In the genomic region with DNA sequence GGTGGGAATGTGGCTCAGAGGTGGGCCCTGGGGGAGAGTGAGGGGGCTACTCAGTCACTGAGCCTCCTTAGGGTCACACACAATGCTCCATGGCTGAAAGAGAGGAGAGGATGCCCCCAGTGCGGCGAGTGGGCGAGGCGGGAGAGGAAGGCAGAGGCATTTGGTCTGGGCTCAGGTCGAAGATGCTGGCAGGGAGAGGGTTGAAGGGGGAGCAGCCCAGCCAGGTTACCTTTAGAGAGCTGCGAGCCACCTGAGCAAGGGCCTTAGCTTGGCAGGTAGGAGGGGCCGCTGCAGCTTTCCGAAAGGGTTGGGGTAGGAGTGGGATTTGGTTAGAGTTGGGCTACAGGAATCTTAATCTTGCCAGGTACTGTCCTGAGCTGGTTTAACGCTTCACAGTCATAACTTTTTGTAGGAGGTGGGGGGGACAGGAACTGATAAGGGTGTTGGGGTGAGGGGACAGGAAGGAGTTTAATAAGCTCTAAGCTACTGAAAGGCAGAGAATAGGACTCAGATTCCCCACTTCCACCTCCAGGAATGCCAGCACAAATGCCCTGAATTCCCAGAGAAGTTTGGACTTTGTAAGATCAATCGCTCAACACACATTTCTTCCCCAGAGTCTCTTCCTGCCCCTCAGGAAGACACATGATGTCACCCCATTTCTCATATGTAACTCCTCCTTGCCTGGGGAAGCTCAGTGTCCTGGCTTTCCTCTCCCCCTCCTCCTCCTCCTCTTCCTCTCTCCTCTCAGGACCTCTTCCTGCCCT, we compare ENCODE assay signal across 1 cellular context.
A peak's percentile ranks its signal among the peaks of the same experiment; 100 is the strongest.
TF ChIP-seq lines count a peak whose summit lies in the region.

No MANE protein-coding gene starts in this region.

TF ChIP-seq in HepG2, 621 proteins besides CTCF, POLR2A, EP300 and RAD21 (continued from another document and continues in another):
- TF ChIP-seq GATAD2A (CRISPR knock-in tag; IDR thresholded peaks at IDR 0.05) (peak; percentile 46; the same call in 1 of the 2 replicates), ZNF564 (CRISPR knock-in tag; IDR thresholded peaks at IDR 0.05) (no peak), HNF4G (IDR thresholded peaks at IDR 0.05; ENCODE audit: borderline replicate concordance, low read depth, low read length) (peak; percentile 42), HNF4G (CRISPR knock-in tag; IDR thresholded peaks at IDR 0.05; ENCODE audit: borderline replicate concordance, low read depth) (0 out of 2 replicates have a peak, but pooled peaks have one; percentile 28), ZNF589 (CRISPR knock-in tag; conservative IDR thresholded peaks at IDR 0.05) (no peak), DPF2 (CRISPR knock-in tag; IDR thresholded peaks at IDR 0.05; ENCODE audit: borderline replicate concordance, low read depth) (no peak), ZNF143 (CRISPR knock-in tag; IDR thresholded peaks at IDR 0.05) (no peak), FOXA3 (CRISPR knock-in tag; IDR thresholded peaks at IDR 0.05) (no peak), HOXA7 (CRISPR knock-in tag; IDR thresholded peaks at IDR 0.05) (no peak), ATF7 (IDR thresholded peaks at IDR 0.05) (peak; percentile 46; the same call in 1 of the 2 replicates), ATF7 (CRISPR knock-in tag; IDR thresholded peaks at IDR 0.05) (no peak), RBFOX2 (IDR thresholded peaks at IDR 0.05; ENCODE audit: low read depth, low read length) (no peak), ZNF501 (CRISPR knock-in tag; IDR thresholded peaks at IDR 0.05) (no peak), ZNF766 (CRISPR knock-in tag; IDR thresholded peaks at IDR 0.05; ENCODE audit: borderline replicate concordance) (no peak), SAP130 (CRISPR knock-in tag; IDR thresholded peaks at IDR 0.05; ENCODE audit: low read depth) (peak; percentile 21; the same call in 1 of the 2 replicates)
- TF ChIP-seq, protein P1, sequence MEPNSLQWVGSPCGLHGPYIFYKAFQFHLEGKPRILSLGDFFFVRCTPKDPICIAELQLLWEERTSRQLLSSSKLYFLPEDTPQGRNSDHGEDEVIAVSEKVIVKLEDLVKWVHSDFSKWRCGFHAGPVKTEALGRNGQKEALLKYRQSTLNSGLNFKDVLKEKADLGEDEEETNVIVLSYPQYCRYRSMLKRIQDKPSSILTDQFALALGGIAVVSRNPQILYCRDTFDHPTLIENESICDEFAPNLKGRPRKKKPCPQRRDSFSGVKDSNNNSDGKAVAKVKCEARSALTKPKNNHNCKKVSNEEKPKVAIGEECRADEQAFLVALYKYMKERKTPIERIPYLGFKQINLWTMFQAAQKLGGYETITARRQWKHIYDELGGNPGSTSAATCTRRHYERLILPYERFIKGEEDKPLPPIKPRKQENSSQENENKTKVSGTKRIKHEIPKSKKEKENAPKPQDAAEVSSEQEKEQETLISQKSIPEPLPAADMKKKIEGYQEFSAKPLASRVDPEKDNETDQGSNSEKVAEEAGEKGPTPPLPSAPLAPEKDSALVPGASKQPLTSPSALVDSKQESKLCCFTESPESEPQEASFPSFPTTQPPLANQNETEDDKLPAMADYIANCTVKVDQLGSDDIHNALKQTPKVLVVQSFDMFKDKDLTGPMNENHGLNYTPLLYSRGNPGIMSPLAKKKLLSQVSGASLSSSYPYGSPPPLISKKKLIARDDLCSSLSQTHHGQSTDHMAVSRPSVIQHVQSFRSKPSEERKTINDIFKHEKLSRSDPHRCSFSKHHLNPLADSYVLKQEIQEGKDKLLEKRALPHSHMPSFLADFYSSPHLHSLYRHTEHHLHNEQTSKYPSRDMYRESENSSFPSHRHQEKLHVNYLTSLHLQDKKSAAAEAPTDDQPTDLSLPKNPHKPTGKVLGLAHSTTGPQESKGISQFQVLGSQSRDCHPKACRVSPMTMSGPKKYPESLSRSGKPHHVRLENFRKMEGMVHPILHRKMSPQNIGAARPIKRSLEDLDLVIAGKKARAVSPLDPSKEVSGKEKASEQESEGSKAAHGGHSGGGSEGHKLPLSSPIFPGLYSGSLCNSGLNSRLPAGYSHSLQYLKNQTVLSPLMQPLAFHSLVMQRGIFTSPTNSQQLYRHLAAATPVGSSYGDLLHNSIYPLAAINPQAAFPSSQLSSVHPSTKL (CRISPR knock-in tag; IDR thresholded peaks at IDR 0.05), result peak; percentile 41; the same call in 1 of the 2 replicates
- TF ChIP-seq, protein P2, sequence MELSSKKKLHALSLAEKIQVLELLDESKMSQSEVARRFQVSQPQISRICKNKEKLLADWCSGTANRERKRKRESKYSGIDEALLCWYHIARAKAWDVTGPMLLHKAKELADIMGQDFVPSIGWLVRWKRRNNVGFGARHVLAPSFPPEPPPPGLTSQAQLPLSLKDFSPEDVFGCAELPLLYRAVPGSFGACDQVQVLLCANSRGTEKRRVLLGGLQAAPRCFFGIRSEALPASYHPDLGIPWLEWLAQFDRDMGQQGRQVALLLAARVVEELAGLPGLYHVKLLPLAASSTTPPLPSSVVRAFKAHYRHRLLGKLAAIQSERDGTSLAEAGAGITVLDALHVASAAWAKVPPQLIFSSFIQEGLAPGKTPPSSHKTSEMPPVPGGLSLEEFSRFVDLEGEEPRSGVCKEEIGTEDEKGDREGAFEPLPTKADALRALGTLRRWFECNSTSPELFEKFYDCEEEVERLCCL (CRISPR knock-in tag; IDR thresholded peaks at IDR 0.05; ENCODE audit: borderline replicate concordance), result no peak
- TF ChIP-seq, protein P3, sequence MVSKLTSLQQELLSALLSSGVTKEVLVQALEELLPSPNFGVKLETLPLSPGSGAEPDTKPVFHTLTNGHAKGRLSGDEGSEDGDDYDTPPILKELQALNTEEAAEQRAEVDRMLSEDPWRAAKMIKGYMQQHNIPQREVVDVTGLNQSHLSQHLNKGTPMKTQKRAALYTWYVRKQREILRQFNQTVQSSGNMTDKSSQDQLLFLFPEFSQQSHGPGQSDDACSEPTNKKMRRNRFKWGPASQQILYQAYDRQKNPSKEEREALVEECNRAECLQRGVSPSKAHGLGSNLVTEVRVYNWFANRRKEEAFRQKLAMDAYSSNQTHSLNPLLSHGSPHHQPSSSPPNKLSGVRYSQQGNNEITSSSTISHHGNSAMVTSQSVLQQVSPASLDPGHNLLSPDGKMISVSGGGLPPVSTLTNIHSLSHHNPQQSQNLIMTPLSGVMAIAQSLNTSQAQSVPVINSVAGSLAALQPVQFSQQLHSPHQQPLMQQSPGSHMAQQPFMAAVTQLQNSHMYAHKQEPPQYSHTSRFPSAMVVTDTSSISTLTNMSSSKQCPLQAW (CRISPR knock-in tag; IDR thresholded peaks at IDR 0.05), result no peak
- TF ChIP-seq, protein P4, sequence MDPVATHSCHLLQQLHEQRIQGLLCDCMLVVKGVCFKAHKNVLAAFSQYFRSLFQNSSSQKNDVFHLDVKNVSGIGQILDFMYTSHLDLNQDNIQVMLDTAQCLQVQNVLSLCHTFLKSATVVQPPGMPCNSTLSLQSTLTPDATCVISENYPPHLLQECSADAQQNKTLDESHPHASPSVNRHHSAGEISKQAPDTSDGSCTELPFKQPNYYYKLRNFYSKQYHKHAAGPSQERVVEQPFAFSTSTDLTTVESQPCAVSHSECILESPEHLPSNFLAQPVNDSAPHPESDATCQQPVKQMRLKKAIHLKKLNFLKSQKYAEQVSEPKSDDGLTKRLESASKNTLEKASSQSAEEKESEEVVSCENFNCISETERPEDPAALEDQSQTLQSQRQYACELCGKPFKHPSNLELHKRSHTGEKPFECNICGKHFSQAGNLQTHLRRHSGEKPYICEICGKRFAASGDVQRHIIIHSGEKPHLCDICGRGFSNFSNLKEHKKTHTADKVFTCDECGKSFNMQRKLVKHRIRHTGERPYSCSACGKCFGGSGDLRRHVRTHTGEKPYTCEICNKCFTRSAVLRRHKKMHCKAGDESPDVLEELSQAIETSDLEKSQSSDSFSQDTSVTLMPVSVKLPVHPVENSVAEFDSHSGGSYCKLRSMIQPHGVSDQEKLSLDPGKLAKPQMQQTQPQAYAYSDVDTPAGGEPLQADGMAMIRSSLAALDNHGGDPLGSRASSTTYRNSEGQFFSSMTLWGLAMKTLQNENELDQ (CRISPR knock-in tag; IDR thresholded peaks at IDR 0.05; ENCODE audit: borderline replicate concordance), result no peak
- TF ChIP-seq, protein P5, sequence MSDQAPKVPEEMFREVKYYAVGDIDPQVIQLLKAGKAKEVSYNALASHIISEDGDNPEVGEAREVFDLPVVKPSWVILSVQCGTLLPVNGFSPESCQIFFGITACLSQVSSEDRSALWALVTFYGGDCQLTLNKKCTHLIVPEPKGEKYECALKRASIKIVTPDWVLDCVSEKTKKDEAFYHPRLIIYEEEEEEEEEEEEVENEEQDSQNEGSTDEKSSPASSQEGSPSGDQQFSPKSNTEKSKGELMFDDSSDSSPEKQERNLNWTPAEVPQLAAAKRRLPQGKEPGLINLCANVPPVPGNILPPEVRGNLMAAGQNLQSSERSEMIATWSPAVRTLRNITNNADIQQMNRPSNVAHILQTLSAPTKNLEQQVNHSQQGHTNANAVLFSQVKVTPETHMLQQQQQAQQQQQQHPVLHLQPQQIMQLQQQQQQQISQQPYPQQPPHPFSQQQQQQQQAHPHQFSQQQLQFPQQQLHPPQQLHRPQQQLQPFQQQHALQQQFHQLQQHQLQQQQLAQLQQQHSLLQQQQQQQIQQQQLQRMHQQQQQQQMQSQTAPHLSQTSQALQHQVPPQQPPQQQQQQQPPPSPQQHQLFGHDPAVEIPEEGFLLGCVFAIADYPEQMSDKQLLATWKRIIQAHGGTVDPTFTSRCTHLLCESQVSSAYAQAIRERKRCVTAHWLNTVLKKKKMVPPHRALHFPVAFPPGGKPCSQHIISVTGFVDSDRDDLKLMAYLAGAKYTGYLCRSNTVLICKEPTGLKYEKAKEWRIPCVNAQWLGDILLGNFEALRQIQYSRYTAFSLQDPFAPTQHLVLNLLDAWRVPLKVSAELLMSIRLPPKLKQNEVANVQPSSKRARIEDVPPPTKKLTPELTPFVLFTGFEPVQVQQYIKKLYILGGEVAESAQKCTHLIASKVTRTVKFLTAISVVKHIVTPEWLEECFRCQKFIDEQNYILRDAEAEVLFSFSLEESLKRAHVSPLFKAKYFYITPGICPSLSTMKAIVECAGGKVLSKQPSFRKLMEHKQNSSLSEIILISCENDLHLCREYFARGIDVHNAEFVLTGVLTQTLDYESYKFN (CRISPR knock-in tag; conservative IDR thresholded peaks at IDR 0.05), result peak; percentile 60
- TF ChIP-seq, protein P6, sequence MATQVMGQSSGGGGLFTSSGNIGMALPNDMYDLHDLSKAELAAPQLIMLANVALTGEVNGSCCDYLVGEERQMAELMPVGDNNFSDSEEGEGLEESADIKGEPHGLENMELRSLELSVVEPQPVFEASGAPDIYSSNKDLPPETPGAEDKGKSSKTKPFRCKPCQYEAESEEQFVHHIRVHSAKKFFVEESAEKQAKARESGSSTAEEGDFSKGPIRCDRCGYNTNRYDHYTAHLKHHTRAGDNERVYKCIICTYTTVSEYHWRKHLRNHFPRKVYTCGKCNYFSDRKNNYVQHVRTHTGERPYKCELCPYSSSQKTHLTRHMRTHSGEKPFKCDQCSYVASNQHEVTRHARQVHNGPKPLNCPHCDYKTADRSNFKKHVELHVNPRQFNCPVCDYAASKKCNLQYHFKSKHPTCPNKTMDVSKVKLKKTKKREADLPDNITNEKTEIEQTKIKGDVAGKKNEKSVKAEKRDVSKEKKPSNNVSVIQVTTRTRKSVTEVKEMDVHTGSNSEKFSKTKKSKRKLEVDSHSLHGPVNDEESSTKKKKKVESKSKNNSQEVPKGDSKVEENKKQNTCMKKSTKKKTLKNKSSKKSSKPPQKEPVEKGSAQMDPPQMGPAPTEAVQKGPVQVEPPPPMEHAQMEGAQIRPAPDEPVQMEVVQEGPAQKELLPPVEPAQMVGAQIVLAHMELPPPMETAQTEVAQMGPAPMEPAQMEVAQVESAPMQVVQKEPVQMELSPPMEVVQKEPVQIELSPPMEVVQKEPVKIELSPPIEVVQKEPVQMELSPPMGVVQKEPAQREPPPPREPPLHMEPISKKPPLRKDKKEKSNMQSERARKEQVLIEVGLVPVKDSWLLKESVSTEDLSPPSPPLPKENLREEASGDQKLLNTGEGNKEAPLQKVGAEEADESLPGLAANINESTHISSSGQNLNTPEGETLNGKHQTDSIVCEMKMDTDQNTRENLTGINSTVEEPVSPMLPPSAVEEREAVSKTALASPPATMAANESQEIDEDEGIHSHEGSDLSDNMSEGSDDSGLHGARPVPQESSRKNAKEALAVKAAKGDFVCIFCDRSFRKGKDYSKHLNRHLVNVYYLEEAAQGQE (IDR thresholded peaks at IDR 0.05; ENCODE audit: borderline replicate concordance in 1 of 2, low read depth in 1 of 2, low read length in 2 of 2), result no peak
- TF ChIP-seq, protein P7, sequence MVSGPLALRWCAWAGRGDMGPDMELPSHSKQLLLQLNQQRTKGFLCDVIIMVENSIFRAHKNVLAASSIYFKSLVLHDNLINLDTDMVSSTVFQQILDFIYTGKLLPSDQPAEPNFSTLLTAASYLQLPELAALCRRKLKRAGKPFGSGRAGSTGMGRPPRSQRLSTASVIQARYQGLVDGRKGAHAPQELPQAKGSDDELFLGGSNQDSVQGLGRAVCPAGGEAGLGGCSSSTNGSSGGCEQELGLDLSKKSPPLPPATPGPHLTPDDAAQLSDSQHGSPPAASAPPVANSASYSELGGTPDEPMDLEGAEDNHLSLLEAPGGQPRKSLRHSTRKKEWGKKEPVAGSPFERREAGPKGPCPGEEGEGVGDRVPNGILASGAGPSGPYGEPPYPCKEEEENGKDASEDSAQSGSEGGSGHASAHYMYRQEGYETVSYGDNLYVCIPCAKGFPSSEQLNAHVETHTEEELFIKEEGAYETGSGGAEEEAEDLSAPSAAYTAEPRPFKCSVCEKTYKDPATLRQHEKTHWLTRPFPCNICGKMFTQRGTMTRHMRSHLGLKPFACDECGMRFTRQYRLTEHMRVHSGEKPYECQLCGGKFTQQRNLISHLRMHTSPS (CRISPR knock-in tag; IDR thresholded peaks at IDR 0.05; ENCODE audit: low read depth), result 0 out of 2 replicates have a peak, but pooled peaks have one; percentile 43
- TF ChIP-seq, protein P8, sequence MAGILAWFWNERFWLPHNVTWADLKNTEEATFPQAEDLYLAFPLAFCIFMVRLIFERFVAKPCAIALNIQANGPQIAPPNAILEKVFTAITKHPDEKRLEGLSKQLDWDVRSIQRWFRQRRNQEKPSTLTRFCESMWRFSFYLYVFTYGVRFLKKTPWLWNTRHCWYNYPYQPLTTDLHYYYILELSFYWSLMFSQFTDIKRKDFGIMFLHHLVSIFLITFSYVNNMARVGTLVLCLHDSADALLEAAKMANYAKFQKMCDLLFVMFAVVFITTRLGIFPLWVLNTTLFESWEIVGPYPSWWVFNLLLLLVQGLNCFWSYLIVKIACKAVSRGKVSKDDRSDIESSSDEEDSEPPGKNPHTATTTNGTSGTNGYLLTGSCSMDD (CRISPR knock-in tag; IDR thresholded peaks at IDR 0.05), result no peak
- TF ChIP-seq, protein P9, sequence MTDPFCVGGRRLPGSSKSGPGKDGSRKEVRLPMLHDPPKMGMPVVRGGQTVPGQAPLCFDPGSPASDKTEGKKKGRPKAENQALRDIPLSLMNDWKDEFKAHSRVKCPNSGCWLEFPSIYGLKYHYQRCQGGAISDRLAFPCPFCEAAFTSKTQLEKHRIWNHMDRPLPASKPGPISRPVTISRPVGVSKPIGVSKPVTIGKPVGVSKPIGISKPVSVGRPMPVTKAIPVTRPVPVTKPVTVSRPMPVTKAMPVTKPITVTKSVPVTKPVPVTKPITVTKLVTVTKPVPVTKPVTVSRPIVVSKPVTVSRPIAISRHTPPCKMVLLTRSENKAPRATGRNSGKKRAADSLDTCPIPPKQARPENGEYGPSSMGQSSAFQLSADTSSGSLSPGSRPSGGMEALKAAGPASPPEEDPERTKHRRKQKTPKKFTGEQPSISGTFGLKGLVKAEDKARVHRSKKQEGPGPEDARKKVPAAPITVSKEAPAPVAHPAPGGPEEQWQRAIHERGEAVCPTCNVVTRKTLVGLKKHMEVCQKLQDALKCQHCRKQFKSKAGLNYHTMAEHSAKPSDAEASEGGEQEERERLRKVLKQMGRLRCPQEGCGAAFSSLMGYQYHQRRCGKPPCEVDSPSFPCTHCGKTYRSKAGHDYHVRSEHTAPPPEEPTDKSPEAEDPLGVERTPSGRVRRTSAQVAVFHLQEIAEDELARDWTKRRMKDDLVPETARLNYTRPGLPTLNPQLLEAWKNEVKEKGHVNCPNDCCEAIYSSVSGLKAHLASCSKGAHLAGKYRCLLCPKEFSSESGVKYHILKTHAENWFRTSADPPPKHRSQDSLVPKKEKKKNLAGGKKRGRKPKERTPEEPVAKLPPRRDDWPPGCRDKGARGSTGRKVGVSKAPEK (CRISPR knock-in tag; IDR thresholded peaks at IDR 0.05; ENCODE audit: borderline replicate concordance), result no peak
